In the genomic region with DNA sequence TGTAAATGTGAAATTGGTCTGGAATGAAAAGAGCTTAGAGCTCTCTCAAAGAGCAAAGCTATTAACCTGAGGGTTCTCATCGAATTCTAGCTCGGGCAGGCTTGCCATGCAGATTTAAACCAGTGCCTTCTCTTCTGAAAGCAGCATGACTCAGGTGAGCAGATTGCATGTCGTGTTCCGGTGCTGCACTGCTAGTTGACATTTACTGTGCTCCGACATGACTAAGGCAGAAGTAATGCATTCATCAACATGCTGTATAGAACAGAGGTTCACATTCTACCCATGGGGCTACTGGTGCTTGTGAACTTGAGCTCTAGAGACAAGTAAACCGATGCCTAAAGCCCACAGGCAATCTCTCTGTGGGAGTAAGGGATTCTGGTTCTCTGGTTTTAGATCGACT, we compare ENCODE assay signal across 1 cellular context.
TF ChIP-seq lines count a peak whose summit lies in the region.

No MANE protein-coding gene starts in this region.

TF ChIP-seq in IMR-90, 13 proteins besides CTCF, POLR2A, EP300 and RAD21:
- TF ChIP-seq CEBPB (IDR thresholded peaks at IDR 0.05; ENCODE audit: low read depth, low read length) (no peak), FOS (IDR thresholded peaks at IDR 0.05; ENCODE audit: low read depth, low read length) (no peak), MAFK (IDR thresholded peaks at IDR 0.05; ENCODE audit: low read depth, low read length) (no peak), SMC3 (IDR thresholded peaks at IDR 0.05; ENCODE audit: low read depth, low read length) (no peak), RCOR1 (IDR thresholded peaks at IDR 0.05; ENCODE audit: insufficient replicate concordance, low read length) (no peak), NFE2L2 (IDR thresholded peaks at IDR 0.05; ENCODE audit: low read depth, low read length) (no peak), BHLHE40 (IDR thresholded peaks at IDR 0.05; ENCODE audit: low read depth, low read length) (no peak)
